25 cellular contexts compared by ENCODE assay signal in genomic region chr7:44226396-44226753, GRCh38. TPM values are rescaled to one million over a fixed set of nuclear protein-coding genes. Genes with fewer than 3 reads are reported as not detected.
"Had no signal": no experiment of that assay in that cellular context is flagged by ENCODE, and none has a peak within 500 bp of the region (broad histone marks: within the 10 kb centered on the region; RNA-seq: fewer than 3 reads in every experiment).

No MANE protein-coding gene starts in this region.

- H3K4me3 Mint-ChIP-seq: activated naive CD8-positive, alpha-beta T cell treated with anti-CD3 and anti-CD28 coated beads for 36 hours; activated T-cell treated with anti-CD3 and anti-CD28 coated beads, Interleukin-2, amount 50 U/mL, for 4 hours; central memory CD8-positive, alpha-beta T cell; effector memory CD8-positive, alpha-beta T cell; naive thymus-derived CD4-positive, alpha-beta T cell; neural crest cell; stimulated activated memory B cell treated with anti-CD40 and anti-IgM and Interleukin-4, amounts not matched to agents 10 μg/mL and 1 μg/mL and 100 μg/mL, for 72 hours; T-helper 17 cell had no signal

- H3K27ac Mint-ChIP-seq: activated naive CD8-positive, alpha-beta T cell treated with anti-CD3 and anti-CD28 coated beads for 36 hours; activated T-helper 2 cell treated with anti-CD3 and anti-CD28 coated beads, Interferon-gamma antibody, Interleukin-2, Interleukin-4, amounts not matched to agents 10 μg/mL and 5 μg/mL and 100 μg/mL, durations not matched to agents 14 hours and 24 hours and 36 hours; effector memory CD8-positive, alpha-beta T cell; naive thymus-derived CD4-positive, alpha-beta T cell; stimulated activated memory B cell treated with anti-CD40 and anti-IgM and Interleukin-4, amounts not matched to agents 10 μg/mL and 1 μg/mL and 100 μg/mL, for 72 hours; T-helper 17 cell had no signal

- H3K4me1 ChIP-seq: colonic mucosa, esophagus muscularis mucosa, stomach, tibial nerve had no signal

- H3K36me3 ChIP-seq: colonic mucosa, stomach, suprapubic skin, tibial nerve had no signal

- DNase-seq: activated CD4-positive, alpha-beta T cell treated with anti-CD3 and anti-CD28 coated beads for 4 hours; activated CD4-positive, alpha-beta T cell treated with anti-CD3 and anti-CD28 coated beads, Interleukin-2, amount 50 U/mL, for 48 hours; activated CD4-positive, CD25-positive, alpha-beta regulatory T cell; activated CD8-positive, alpha-beta memory T cell treated with anti-CD3 and anti-CD28 coated beads, Interleukin-2, amount 50 U/mL, for 48 hours; activated naive CD4-positive, alpha-beta T cell; activated naive CD8-positive, alpha-beta T cell treated with anti-CD3 and anti-CD28 coated beads for 36 hours; activated T-cell treated with anti-CD3 and anti-CD28 coated beads, Interleukin-2, amount 50 U/mL, for 4 hours; colonic mucosa; effector memory CD8-positive, alpha-beta T cell; naive thymus-derived CD4-positive, alpha-beta T cell; stimulated activated CD4-positive, alpha-beta T cell treated with anti-CD3 and anti-CD28 coated beads, Interleukin-2, amount 100 ng/mL, for 24 hours; stomach; T-helper 17 cell had no signal

- H3K9me3 Mint-ChIP-seq: activated naive CD8-positive, alpha-beta T cell treated with anti-CD3 and anti-CD28 coated beads for 36 hours; activated T-cell treated with anti-CD3 and anti-CD28 coated beads, Interleukin-2, amount 50 U/mL, for 4 hours; activated T-helper 2 cell treated with anti-CD3 and anti-CD28 coated beads, Interferon-gamma antibody, Interleukin-2, Interleukin-4, amounts not matched to agents 10 μg/mL and 5 μg/mL and 100 μg/mL, durations not matched to agents 14 hours and 24 hours and 36 hours; central memory CD8-positive, alpha-beta T cell; effector memory CD8-positive, alpha-beta T cell; naive thymus-derived CD4-positive, alpha-beta T cell; neural crest cell; stimulated activated memory B cell treated with anti-CD40 and anti-IgM and Interleukin-4, amounts not matched to agents 10 μg/mL and 1 μg/mL and 100 μg/mL, for 72 hours had no signal

- H3K36me3 Mint-ChIP-seq: activated naive CD8-positive, alpha-beta T cell treated with anti-CD3 and anti-CD28 coated beads for 36 hours; naive thymus-derived CD4-positive, alpha-beta T cell; stimulated activated memory B cell treated with anti-CD40 and anti-IgM and Interleukin-4, amounts not matched to agents 10 μg/mL and 1 μg/mL and 100 μg/mL, for 72 hours had no signal

- H3K9me3 ChIP-seq: colonic mucosa, esophagus muscularis mucosa, stomach, suprapubic skin, tibial nerve had no signal

- H3K4me1 Mint-ChIP-seq: activated naive CD8-positive, alpha-beta T cell treated with anti-CD3 and anti-CD28 coated beads for 36 hours; central memory CD8-positive, alpha-beta T cell; stimulated activated memory B cell treated with anti-CD40 and anti-IgM and Interleukin-4, amounts not matched to agents 10 μg/mL and 1 μg/mL and 100 μg/mL, for 72 hours had no signal

- H3K27me3 ChIP-seq: colonic mucosa, dorsolateral prefrontal cortex had no signal

- H3K4me3 ChIP-seq: colonic mucosa, dorsolateral prefrontal cortex, esophagus muscularis mucosa, lung, skin epidermis, stomach, suprapubic skin, tibial nerve had no signal

RNA-seq across cellular contexts. Expression of gene GCK, which starts 37.1 kb away (rescaled TPM):
- total RNA-seq: astrocyte, osteoblast had no signal
